Comparison of ENCODE assay signal across 13 cellular contexts in genomic region chr9:132662152-132662945, GRCh38.
"Had no signal": no experiment of that assay in that cellular context is flagged by ENCODE, and none has a peak within 500 bp of the region (broad histone marks: within the 10 kb centered on the region; RNA-seq: fewer than 3 reads in every experiment).

No MANE protein-coding gene starts in this region.

- ATAC-seq: stimulated activated effector memory CD8-positive, alpha-beta T cell treated with anti-CD3 and anti-CD28 coated beads, Interleukin-12 subunit alpha, Interleukin-12 subunit beta, amount 100 ng/mL, for 72 hours had no signal

- H3K9me3 Mint-ChIP-seq: neural crest cell; stimulated activated effector memory CD8-positive, alpha-beta T cell treated with anti-CD3 and anti-CD28 coated beads, Interleukin-12 subunit alpha, Interleukin-12 subunit beta, amount 100 ng/mL, for 72 hours had no signal

- H3K27ac ChIP-seq: cardiac muscle cell, esophagus muscularis mucosa, hepatocyte, ovary had no signal

- H3K27me3 ChIP-seq: cardiac muscle cell, esophagus muscularis mucosa, hepatocyte, ovary, tibial nerve had no signal

- H3K4me3 ChIP-seq: cardiac muscle cell, esophagus muscularis mucosa, hepatocyte, ovary had no signal

- DNase-seq: activated CD4-positive, alpha-beta T cell treated with anti-CD3 and anti-CD28 coated beads for 1 hour; activated CD4-positive, alpha-beta T cell treated with anti-CD3 and anti-CD28 coated beads, Interleukin-2, amount 50 U/mL, for 4 hours; activated effector memory CD4-positive, alpha-beta T cell treated with Interleukin-2 at 50 U/mL for 16 hours; activated naive CD4-positive, alpha-beta T cell treated with anti-CD3 and anti-CD28 coated beads, Interleukin-2, amount 50 U/mL, for 16 hours; ovary; T-helper 1 cell; T1000 had no signal

- H3K9me3 ChIP-seq: esophagus muscularis mucosa, ovary, tibial nerve had no signal

- H3K27ac Mint-ChIP-seq: stimulated activated effector memory CD8-positive, alpha-beta T cell treated with anti-CD3 and anti-CD28 coated beads, Interleukin-12 subunit alpha, Interleukin-12 subunit beta, amount 100 ng/mL, for 72 hours had no signal

- H3K4me3 Mint-ChIP-seq: neural crest cell; stimulated activated effector memory CD8-positive, alpha-beta T cell treated with anti-CD3 and anti-CD28 coated beads, Interleukin-12 subunit alpha, Interleukin-12 subunit beta, amount 100 ng/mL, for 72 hours had no signal

- H3K4me1 Mint-ChIP-seq: neural crest cell; stimulated activated effector memory CD8-positive, alpha-beta T cell treated with anti-CD3 and anti-CD28 coated beads, Interleukin-12 subunit alpha, Interleukin-12 subunit beta, amount 100 ng/mL, for 72 hours had no signal

- H3K36me3 ChIP-seq: ovary had no signal
